ENCODE assay signal across 8 cellular contexts in the genomic region with DNA sequence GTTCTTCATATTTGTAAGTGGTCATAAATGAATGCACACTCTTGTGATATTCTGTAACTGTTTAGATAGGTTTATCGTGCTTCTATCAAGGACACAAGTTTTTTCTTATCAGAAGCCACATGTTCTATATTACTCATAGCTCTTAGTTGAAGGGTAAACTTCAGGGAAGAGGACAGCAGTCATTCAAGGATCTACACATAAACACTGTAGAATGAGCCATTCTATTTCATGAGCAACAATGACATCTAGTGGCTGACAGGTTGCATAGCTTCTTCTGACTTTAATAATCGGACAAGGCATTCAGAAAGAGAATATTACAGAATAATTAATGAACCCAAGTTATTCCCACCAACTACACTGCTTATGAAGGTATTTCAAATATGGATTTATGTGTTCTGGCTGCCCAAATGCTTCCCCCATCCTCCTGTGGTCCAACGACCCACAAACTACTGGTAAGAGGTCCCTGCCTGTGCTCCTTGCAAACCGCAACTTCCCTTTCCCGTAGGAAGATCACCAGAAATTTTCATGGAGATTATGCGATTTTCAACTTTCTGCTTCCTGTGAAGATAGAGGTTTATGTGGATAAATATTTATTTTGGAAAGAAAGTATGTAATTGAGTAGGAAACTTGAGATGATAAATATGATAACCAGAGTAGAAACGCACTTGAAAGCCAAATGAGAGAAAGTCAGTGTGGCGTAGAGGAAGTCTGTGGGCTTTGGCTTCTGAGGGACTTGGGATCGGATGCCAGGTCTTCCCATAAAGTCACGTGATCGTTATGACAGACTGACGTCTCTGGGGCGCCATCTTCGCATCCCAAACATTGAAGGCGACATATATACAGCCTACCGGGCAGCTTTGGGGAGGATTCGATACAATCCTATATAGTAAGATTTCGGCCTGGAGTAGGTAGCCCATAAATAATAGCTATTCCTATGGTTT. TPM values are rescaled to one million over a fixed set of nuclear protein-coding genes. Genes with fewer than 3 reads are reported as not detected.
A peak's percentile ranks its signal among the peaks of the same experiment; 100 is the strongest.
DNase-seq lines count a peak whose midpoint lies in the region; TF ChIP-seq lines count a peak whose summit lies in the region.

No MANE protein-coding gene starts in this region.

- peak; percentile 84 for TF ChIP-seq CTCF in 22Rv1 (IDR thresholded peaks at IDR 0.05)

- DNase-seq in GM04504 (ENCODE audit: low read depth) (peak; percentile 23), H7 (peak; percentile 21), LoVo (ENCODE audit: low spot score) (peak; percentile 79), RPMI8226 (peak; percentile 43), epidermal melanocyte (ENCODE audit: insufficient read length, low spot score) (peak; percentile 29), middle frontal gyrus (ENCODE audit: extremely low spot score, low spot score) (peak; percentile 42)
- DNase-seq in stimulated activated CD8-positive, alpha-beta memory T cell treated with anti-CD3 and anti-CD28 coated beads, Interleukin-4, amount 100 ng/mL, for 48 hours = no peak

- peak overlapping the region; percentile 65 for H3K27ac ChIP-seq in 22Rv1

- no peaks in the 10 kb centered on the region for H3K27me3 ChIP-seq in H7 (ENCODE audit: control insufficient read depth, insufficient read depth, low read length)

- H3K4me3 ChIP-seq in H7 (ENCODE audit: insufficient read depth, low read depth, low read length) = no peak overlapping the region

- H3K36me3 ChIP-seq in H7 (replicated peaks; ENCODE audit: control insufficient read depth, insufficient read depth, low read length) = no peaks in the 10 kb centered on the region

RNA-seq across cellular contexts. Expression of gene ABCB5, which starts 16.7 kb away (rescaled TPM):
- 0.10 TPM in 1 of 2 replicates, not detected in the other for total RNA-seq in H7 (2014; rRNA removed; shearing (Covaris generic))
